ENCODE assay signal across 10 cellular contexts in genomic region chr11:114182471-114182968, GRCh38.
DNase-seq lines count a peak whose midpoint lies in the region; TF ChIP-seq lines count a peak whose summit lies in the region.
"Had no signal": no experiment of that assay in that cellular context is flagged by ENCODE, and none has a peak within 500 bp of the region (broad histone marks: within the 10 kb centered on the region; RNA-seq: fewer than 3 reads in every experiment).

No MANE protein-coding gene starts in this region.

- CTCF ChIA-PET in activated CD4-positive, alpha-beta memory T cell treated with anti-CD3 and anti-CD28 coated beads, Interleukin-2, amount 10 ng/mL, durations not matched to agents 7 days and 5 days (lab: Charles Lee) = interaction anchor here (1.0 to 4.2 kb wide), 8 partner anchors 10 to 78 kb away, joined by 3 to 30 read pairs (median 9); no protein-coding TSS in a partner anchor

- no peaks in the 10 kb centered on the region for H3K36me3 Mint-ChIP-seq in IgD-negative memory B cell
- H3K36me3 Mint-ChIP-seq in activated CD4-positive, alpha-beta memory T cell treated with anti-CD3 and anti-CD28 coated beads, Interleukin-2, amount 10 ng/mL, durations not matched to agents 7 days and 5 days (ENCODE audit: low read depth) = peaks cover 22% of the 10 kb centered on the region

- H4K20me1 ChIP-seq in hepatocyte (ENCODE audit: insufficient read depth, poor library complexity, severe bottlenecking) = no peaks in the 10 kb centered on the region

- H3K4me3 ChIP-seq in hepatocyte = no peak overlapping the region
- H3K4me3 ChIP-seq in stomach smooth muscle (ENCODE audit: low read length in 2 of 2) = no peak overlapping the region
- H3K4me3 ChIP-seq in MG63 = no peak overlapping the region

- H3K4me1 ChIP-seq in hepatocyte (ENCODE audit: insufficient read depth) = peaks cover 33% of the 10 kb centered on the region
- H3K4me1 ChIP-seq in stomach smooth muscle (ENCODE audit: control insufficient read depth, insufficient read depth, low read length) = peaks cover 58% of the 10 kb centered on the region

- H3K9me2 ChIP-seq in hepatocyte (replicated peaks; ENCODE audit: insufficient read depth) = no peaks in the 10 kb centered on the region

- peak overlapping the region in 2 of 3 donors; percentile 62 to 93 for H3K27ac Mint-ChIP-seq in IgD-negative memory B cell
- H3K27ac Mint-ChIP-seq in activated CD4-positive, alpha-beta memory T cell treated with anti-CD3 and anti-CD28 coated beads, Interleukin-2, amount 10 ng/mL, durations not matched to agents 7 days and 5 days = peak overlapping the region; percentile 94
- H3K27ac Mint-ChIP-seq: dendritic cell treated with granulocyte-macrophage colony-stimulating factor and Interleukin-4, amounts not matched to agents 40 ng/mL and 50 ng/mL, for 4 days had no signal

- WGBS in hepatocyte (ENCODE audit: low lambda C conversion rate, missing lambda C conversion rate) = 84% methylated on average over 10 of the region's 10 CpGs

- no peak overlapping the region for H3K4me2 ChIP-seq in hepatocyte

- TF ChIP-seq CTCF in hepatocyte (IDR thresholded peaks at IDR 0.05; ENCODE audit: poor library complexity) = no peak

- H3K27me3 Mint-ChIP-seq in IgD-negative memory B cell = peaks cover 6% of the 10 kb centered on the region
- H3K27me3 Mint-ChIP-seq in activated CD4-positive, alpha-beta memory T cell treated with anti-CD3 and anti-CD28 coated beads, Interleukin-2, amount 10 ng/mL, durations not matched to agents 7 days and 5 days = no peaks in the 10 kb centered on the region
- H3K27me3 Mint-ChIP-seq: dendritic cell treated with granulocyte-macrophage colony-stimulating factor and Interleukin-4, amounts not matched to agents 40 ng/mL and 50 ng/mL, for 4 days had no signal

- H3K27ac ChIP-seq in hepatocyte (peak overlapping the region; percentile 45), stomach smooth muscle (ENCODE audit: low read length) (peak overlapping the region; percentile 100)

- H2AFZ ChIP-seq in hepatocyte = no peak overlapping the region

- no peaks in the 10 kb centered on the region for H3K9me3 ChIP-seq in hepatocyte (ENCODE audit: low read depth)
- no peaks in the 10 kb centered on the region for H3K9me3 ChIP-seq in stomach smooth muscle (ENCODE audit: control insufficient read depth in 2 of 2, low read length in 2 of 2)
- no peaks in the 10 kb centered on the region for H3K9me3 ChIP-seq in MG63

- no peaks in the 10 kb centered on the region for H3K9me3 Mint-ChIP-seq in IgD-negative memory B cell
- peaks cover 4% of the 10 kb centered on the region for H3K9me3 Mint-ChIP-seq in activated CD4-positive, alpha-beta memory T cell treated with anti-CD3 and anti-CD28 coated beads, Interleukin-2, amount 10 ng/mL, durations not matched to agents 7 days and 5 days
- H3K9me3 Mint-ChIP-seq: dendritic cell treated with granulocyte-macrophage colony-stimulating factor and Interleukin-4, amounts not matched to agents 40 ng/mL and 50 ng/mL, for 4 days had no signal

- H3K36me3 ChIP-seq in hepatocyte (replicated peaks; ENCODE audit: insufficient read depth, low read depth) (no peaks in the 10 kb centered on the region), stomach smooth muscle (ENCODE audit: control insufficient read depth in 2 of 2, insufficient read depth in 2 of 2, low read length in 2 of 2) (peaks cover 8 to 15% of the 10 kb centered on the region in 2 donors), MG63 (no peaks in the 10 kb centered on the region)

- H3K4me1 Mint-ChIP-seq in IgD-negative memory B cell = peaks cover 26 to 64% (median 39%) of the 10 kb centered on the region in 3 donors
- peaks cover 89% of the 10 kb centered on the region for H3K4me1 Mint-ChIP-seq in activated CD4-positive, alpha-beta memory T cell treated with anti-CD3 and anti-CD28 coated beads, Interleukin-2, amount 10 ng/mL, durations not matched to agents 7 days and 5 days

- no peak for DNase-seq in activated CD4-positive, alpha-beta memory T cell treated with anti-CD3 and anti-CD28 coated beads, Interleukin-2, amount 10 ng/mL, durations not matched to agents 7 days and 5 days
- DNase-seq in hepatocyte (ENCODE audit: low spot score) (no peak), MG63 (no peak), NCI-H2227 treated with DMSO at 0.1 percent for 48 hours (lab: John Stamatoyannopoulos, UW) (no peak), amniotic stem cell (lab: John Stamatoyannopoulos, UW) (no peak)
- DNase-seq: DMS79, NCI-H510A treated with DMSO at 0.1 percent for 48 hours had no signal

- no peaks in the 10 kb centered on the region for H3K27me3 ChIP-seq in hepatocyte
- H3K27me3 ChIP-seq in stomach smooth muscle (ENCODE audit: control insufficient read depth in 1 of 2, insufficient read depth in 2 of 2, low read length in 2 of 2) = no peaks in the 10 kb centered on the region
- H3K27me3 ChIP-seq in MG63 = peaks cover 9% of the 10 kb centered on the region

- peak overlapping the region; percentile 51 to 61 for H3K9ac ChIP-seq in stomach smooth muscle (ENCODE audit: low read length in 2 of 2)

- H3K79me2 ChIP-seq in hepatocyte = peaks cover 45% of the 10 kb centered on the region

- no peak overlapping the region for H3K4me3 Mint-ChIP-seq in IgD-negative memory B cell
- H3K4me3 Mint-ChIP-seq in activated CD4-positive, alpha-beta memory T cell treated with anti-CD3 and anti-CD28 coated beads, Interleukin-2, amount 10 ng/mL, durations not matched to agents 7 days and 5 days = no peak overlapping the region
- H3K4me3 Mint-ChIP-seq: dendritic cell treated with granulocyte-macrophage colony-stimulating factor and Interleukin-4, amounts not matched to agents 40 ng/mL and 50 ng/mL, for 4 days had no signal

- POLR2A ChIA-PET in activated CD4-positive, alpha-beta memory T cell treated with anti-CD3 and anti-CD28 coated beads, Interleukin-2, amount 10 ng/mL, durations not matched to agents 7 days and 5 days (lab: Charles Lee) = interaction anchor here (1.1 to 8.9 kb wide), 16 partner anchors 10 to 323 kb away, joined by 3 to 121 read pairs (median 6); no protein-coding TSS in a partner anchor
